In genomic region chr16:27145630-27146029, GRCh38 we compare ENCODE assay signal across 35 cellular contexts.
"Had no signal": no experiment of that assay in that cellular context is flagged by ENCODE, and none has a peak within 500 bp of the region (broad histone marks: within the 10 kb centered on the region; RNA-seq: fewer than 3 reads in every experiment).

No MANE protein-coding gene starts in this region.

- H3K4me3 ChIP-seq: MG63 had no signal

- DNase-seq: Karpas-422, Kasumi-1, MG63, MM.1S, MV-4-11, NCI-H1048, NCI-H1092, NCI-H1092 treated with DMSO at 0.1 percent for 48 hours, NCI-H1105, NCI-H1105 treated with DMSO at 0.1 percent for 48 hours, NCI-H1417, NCI-H1417 treated with DMSO at 0.1 percent for 48 hours, NCI-H1436, NCI-H1436 treated with DMSO at 0.1 percent for 48 hours, NCI-H146, NCI-H1694, NCI-H1694 treated with DMSO at 0.1 percent for 48 hours, NCI-H187, NCI-H187 treated with DMSO at 0.1 percent for 48 hours, NCI-H1930, NCI-H2029, NCI-H2029 treated with DMSO at 0.1 percent for 48 hours, NCI-H2081, NCI-H2081 treated with DMSO at 0.1 percent for 48 hours, NCI-H2107, NCI-H2171, NCI-H2171 treated with DMSO at 0.1 percent for 48 hours, NCI-H2227 treated with DMSO at 0.1 percent for 48 hours, NCI-H226, NCI-H345, NCI-H446, NCI-H446 treated with DMSO at 0.1 percent for 48 hours, NCI-H510A, NCI-H510A treated with DMSO at 0.1 percent for 48 hours, NCI-H524 had no signal

- H3K36me3 ChIP-seq: MG63 had no signal
